Comparison of ENCODE assay signal across 8 cellular contexts in the genomic region with DNA sequence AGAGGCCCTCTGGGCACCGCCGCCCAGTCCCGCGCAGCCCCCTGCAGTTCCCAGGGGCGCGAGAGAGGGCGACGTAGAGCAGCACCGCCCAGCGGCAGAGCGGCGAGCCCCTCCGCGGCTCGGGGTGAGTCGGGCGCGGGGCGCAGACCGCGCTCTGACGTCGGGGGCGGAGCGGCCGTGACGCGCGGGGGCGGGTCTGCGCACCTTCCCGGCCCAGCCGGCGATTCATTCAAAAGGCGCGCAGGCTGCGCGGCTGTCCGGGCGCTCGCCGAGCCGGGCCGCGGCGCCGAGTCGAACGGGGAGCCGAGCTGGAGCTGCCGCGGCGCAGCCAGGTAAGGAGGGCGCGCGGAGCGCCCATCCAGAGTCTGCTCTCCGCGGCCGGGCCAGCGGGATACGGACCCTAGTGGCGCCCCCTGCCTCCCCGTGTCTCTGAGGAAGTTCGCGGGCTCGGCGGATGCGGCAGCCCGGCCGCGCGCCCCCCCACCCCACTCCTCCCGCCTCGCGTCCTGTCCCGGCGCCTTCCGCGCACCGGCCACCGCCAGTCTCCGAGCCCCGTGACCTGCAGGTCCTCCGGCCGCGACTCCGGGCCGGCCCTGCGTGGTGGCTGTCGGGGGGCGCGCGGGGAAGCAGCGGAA. TPM values are rescaled to one million over a fixed set of nuclear protein-coding genes. Genes with fewer than 3 reads are reported as not detected.
DNase-seq lines count a peak whose midpoint lies in the region; ATAC-seq and TF ChIP-seq lines count a peak whose summit lies in the region.

A gene with protein sequence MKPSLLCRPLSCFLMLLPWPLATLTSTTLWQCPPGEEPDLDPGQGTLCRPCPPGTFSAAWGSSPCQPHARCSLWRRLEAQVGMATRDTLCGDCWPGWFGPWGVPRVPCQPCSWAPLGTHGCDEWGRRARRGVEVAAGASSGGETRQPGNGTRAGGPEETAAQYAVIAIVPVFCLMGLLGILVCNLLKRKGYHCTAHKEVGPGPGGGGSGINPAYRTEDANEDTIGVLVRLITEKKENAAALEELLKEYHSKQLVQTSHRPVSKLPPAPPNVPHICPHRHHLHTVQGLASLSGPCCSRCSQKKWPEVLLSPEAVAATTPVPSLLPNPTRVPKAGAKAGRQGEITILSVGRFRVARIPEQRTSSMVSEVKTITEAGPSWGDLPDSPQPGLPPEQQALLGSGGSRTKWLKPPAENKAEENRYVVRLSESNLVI (plus strand): TSS at position 232 of the 635 bp plus-strand sequence. CDS start 12,738 bp downstream, outside the sequence.

- H3K4me1 ChIP-seq in NT2/D1 (ENCODE audit: insufficient read depth, insufficient read length) = peaks cover 17% of the 10 kb centered on the region

- H3K9ac ChIP-seq in NT2/D1 (ENCODE audit: insufficient read length, low read depth) = peak within 1 kb of the TSS; percentile 91

- no peaks in the 10 kb centered on the region for H3K9me3 Mint-ChIP-seq in Calu3 (ENCODE audit: low read depth, unreplicated experiment)
- H3K9me3 Mint-ChIP-seq in endothelial cell (ENCODE audit: unreplicated experiment) = no peaks in the 10 kb centered on the region

- H3K27ac Mint-ChIP-seq in Calu3 (ENCODE audit: unreplicated experiment) (peak within 1 kb of the TSS; percentile 65), endothelial cell (ENCODE audit: unreplicated experiment) (peak within 1 kb of the TSS; percentile 75)

- H3K27me3 Mint-ChIP-seq in Calu3 (ENCODE audit: unreplicated experiment) (no peaks in the 10 kb centered on the region), endothelial cell (ENCODE audit: unreplicated experiment) (peaks cover 17% of the 10 kb centered on the region)

- H3K4me1 Mint-ChIP-seq in Calu3 (ENCODE audit: low read depth, unreplicated experiment) (peaks cover 9% of the 10 kb centered on the region), endothelial cell (ENCODE audit: unreplicated experiment) (peaks cover 25% of the 10 kb centered on the region)

- H3K9me3 ChIP-seq in NT2/D1 (ENCODE audit: insufficient read depth, low read length) = no peaks in the 10 kb centered on the region

- DNase-seq in Calu3 (peak; percentile 96), HT1080 (ENCODE audit: low read depth) (peak; percentile 91), NT2/D1 (ENCODE audit: low read depth, low spot score) (peak; percentile 89), endothelial cell (ENCODE audit: low spot score) (peak; percentile 99), midbrain (lab: John Stamatoyannopoulos, UW) (peak; percentile 92)
- peak; percentile 77 for DNase-seq in activated CD8-positive, alpha-beta memory T cell treated with anti-CD3 and anti-CD28 coated beads, Interleukin-2, amount 50 U/mL, for 24 hours (ENCODE audit: extremely low read depth)
- DNase-seq in stimulated activated CD8-positive, alpha-beta memory T cell treated with anti-CD3 and anti-CD28 coated beads, Interleukin-2, amount 100 ng/mL, for 1 hour (ENCODE audit: low read depth in 2 of 2) = peak; percentile 86

- ATAC-seq in GM21360 (IDR thresholded peaks at IDR 0.05; ENCODE audit: unreplicated experiment) = peak; percentile 78

- TF ChIP-seq CTCF in Calu3 (IDR thresholded peaks at IDR 0.05; ENCODE audit: unreplicated experiment) (peak; percentile 81), endothelial cell (IDR thresholded peaks at IDR 0.05; ENCODE audit: unreplicated experiment) (peak; percentile 79)

- H3K4me3 Mint-ChIP-seq in Calu3 (ENCODE audit: low read depth, unreplicated experiment) (peak within 1 kb of the TSS; percentile 97), endothelial cell (ENCODE audit: unreplicated experiment) (peak within 1 kb of the TSS; percentile 95)

- intact Hi-C loops in Calu3 (cut with micrococcal nuclease; ENCODE audit: unreplicated experiment) = no loop called here

- no TSS peak for BruUV-seq in Calu3 (replicated peaks; lab: Mats Ljungman, UMichigan)

- CTCF ChIA-PET in Calu3 (lab: Charles Lee) = interaction anchor here (0.6 kb wide), 1 partner anchor 905 kb away, joined by 3 read pairs; no protein-coding TSS in a partner anchor

- H3K4me3 ChIP-seq in NT2/D1 (ENCODE audit: insufficient read length, low read depth) = peak within 1 kb of the TSS; percentile 94

- H3K36me3 Mint-ChIP-seq in Calu3 (ENCODE audit: insufficient read depth, unreplicated experiment) (peaks cover 32% of the 10 kb centered on the region), endothelial cell (ENCODE audit: low read depth, unreplicated experiment) (peaks cover 3% of the 10 kb centered on the region)

- no peaks in the 10 kb centered on the region for H3K27me3 ChIP-seq in NT2/D1 (ENCODE audit: insufficient read depth, insufficient read length)

- peaks cover 19% of the 10 kb centered on the region for H3K36me3 ChIP-seq in NT2/D1 (ENCODE audit: insufficient read depth, insufficient read length, low read length)

RNA-seq across cellular contexts. Expression of the gene that starts here (rescaled TPM):
- 11.8 and 12.2 TPM in 2 replicates for total RNA-seq in Calu3 (2022)
- 13.4 and 15.1 TPM in 2 replicates for total RNA-seq in HT1080 (2014; rRNA removed; shearing (Covaris generic))
- polyA plus RNA-seq in HT1080 (2015; cell fraction: cytosol; rRNA removed) = 8.2 and 8.7 TPM in 2 replicates
- 21.4 and 23.2 TPM in 2 replicates for polyA plus RNA-seq in HT1080 (2015; cell fraction: nucleus; rRNA removed)
- total RNA-seq in endothelial cell (ENCODE audit: unreplicated experiment) = 15.2 TPM

Comparison
In these comparisons a context has a peak if more than half of its experiments do, and no peak if none do; other contexts are left out.
1. Peak in every context shown above with its lines: DNase-seq, ATAC-seq and H3K4me3 ChIP-seq.